In the genomic region with DNA sequence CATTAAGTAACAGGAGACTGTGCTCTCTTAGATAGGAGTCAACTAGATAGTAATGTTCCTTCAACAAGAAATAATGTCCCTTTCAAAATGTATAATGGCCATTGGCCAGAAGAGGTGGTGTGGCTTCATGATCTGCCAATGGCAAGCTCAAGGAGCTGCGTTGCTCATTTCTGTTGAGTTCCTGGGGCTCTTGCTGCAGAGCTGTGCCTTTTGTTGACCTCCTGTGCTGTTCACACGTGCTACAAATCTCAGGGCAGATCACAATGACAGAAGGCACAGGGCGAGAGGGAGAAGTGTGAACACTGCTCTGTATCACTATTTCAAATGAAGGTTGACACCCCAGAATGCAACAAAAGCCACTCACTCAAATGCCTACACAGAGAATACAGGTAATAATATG, we compare ENCODE assay signal across 21 cellular contexts.
"Had no signal": no experiment of that assay in that cellular context is flagged by ENCODE, and none has a peak within 500 bp of the region (broad histone marks: within the 10 kb centered on the region; RNA-seq: fewer than 3 reads in every experiment).

No MANE protein-coding gene starts in this region.

- H3K27ac ChIP-seq: breast epithelium, colonic mucosa, dorsolateral prefrontal cortex, esophagus muscularis mucosa, left ventricle myocardium inferior, prostate gland, right atrium auricular region had no signal

- H3K4me3 ChIP-seq: breast epithelium, colonic mucosa, dorsolateral prefrontal cortex, esophagus muscularis mucosa, left ventricle myocardium inferior, prostate gland, right atrium auricular region had no signal

- H3K4me3 Mint-ChIP-seq: activated naive CD8-positive, alpha-beta T cell treated with anti-CD3 and anti-CD28 coated beads for 36 hours; activated T-cell treated with anti-CD3 and anti-CD28 coated beads, Interleukin-2, amount 50 U/mL, for 4 hours; central memory CD8-positive, alpha-beta T cell; effector memory CD8-positive, alpha-beta T cell; mesothelial cell of epicardium; natural killer cell; T-helper 2 cell treated with Interferon-gamma antibody and Interleukin-4, amounts not matched to agents 5 μg/mL and 100 μg/mL, for 36 hours had no signal

- H3K9me3 Mint-ChIP-seq: activated naive CD8-positive, alpha-beta T cell treated with anti-CD3 and anti-CD28 coated beads for 36 hours; activated T-cell treated with anti-CD3 and anti-CD28 coated beads, Interleukin-2, amount 50 U/mL, for 4 hours; activated T-helper 2 cell treated with anti-CD3 and anti-CD28 coated beads, Interferon-gamma antibody, Interleukin-2, Interleukin-4, amounts not matched to agents 10 μg/mL and 5 μg/mL and 100 μg/mL, durations not matched to agents 14 hours and 24 hours and 36 hours; central memory CD8-positive, alpha-beta T cell; effector memory CD8-positive, alpha-beta T cell; mesothelial cell of epicardium; natural killer cell; T-helper 2 cell treated with Interferon-gamma antibody and Interleukin-4, amounts not matched to agents 5 μg/mL and 100 μg/mL, for 36 hours had no signal

- H3K4me1 ChIP-seq: breast epithelium, colonic mucosa, esophagus muscularis mucosa, left ventricle myocardium inferior, prostate gland, right atrium auricular region had no signal

- H3K27me3 ChIP-seq: breast epithelium, colonic mucosa, right atrium auricular region had no signal

- H3K36me3 ChIP-seq: breast epithelium, colonic mucosa, esophagus muscularis mucosa, left ventricle myocardium inferior, prostate gland, right atrium auricular region had no signal

- H3K27ac Mint-ChIP-seq: activated naive CD8-positive, alpha-beta T cell treated with anti-CD3 and anti-CD28 coated beads for 36 hours; activated T-helper 2 cell treated with anti-CD3 and anti-CD28 coated beads, Interferon-gamma antibody, Interleukin-2, Interleukin-4, amounts not matched to agents 10 μg/mL and 5 μg/mL and 100 μg/mL, durations not matched to agents 14 hours and 24 hours and 36 hours; effector memory CD8-positive, alpha-beta T cell; mesothelial cell of epicardium; natural killer cell; T-helper 2 cell treated with Interferon-gamma antibody and Interleukin-4, amounts not matched to agents 5 μg/mL and 100 μg/mL, for 36 hours had no signal

- H3K4me1 Mint-ChIP-seq: activated naive CD8-positive, alpha-beta T cell treated with anti-CD3 and anti-CD28 coated beads for 36 hours; central memory CD8-positive, alpha-beta T cell; mesothelial cell of epicardium; natural killer cell had no signal

- H3K36me3 Mint-ChIP-seq: activated naive CD8-positive, alpha-beta T cell treated with anti-CD3 and anti-CD28 coated beads for 36 hours; mesothelial cell of epicardium; natural killer cell had no signal

- H3K9me3 ChIP-seq: breast epithelium, colonic mucosa, esophagus muscularis mucosa, left ventricle myocardium inferior, prostate gland, right atrium auricular region had no signal

- DNase-seq: activated CD8-positive, alpha-beta memory T cell treated with anti-CD3 and anti-CD28 coated beads for 24 hours; activated CD8-positive, alpha-beta memory T cell treated with anti-CD3 and anti-CD28 coated beads, Interleukin-2, amount 50 U/mL, for 4 hours; activated naive CD4-positive, alpha-beta T cell; activated naive CD8-positive, alpha-beta T cell treated with anti-CD3 and anti-CD28 coated beads for 36 hours; activated T-cell treated with anti-CD3 and anti-CD28 coated beads, Interleukin-2, amount 50 U/mL, for 4 hours; colonic mucosa; dorsolateral prefrontal cortex; effector memory CD8-positive, alpha-beta T cell; hippocampal formation; left ventricle myocardium inferior; natural killer cell; stimulated activated CD4-positive, alpha-beta T cell treated with anti-CD3 and anti-CD28 coated beads, Interleukin-4, amount 100 ng/mL, for 4 hours; stimulated activated naive CD8-positive, alpha-beta T cell treated with anti-CD3 and anti-CD28 coated beads, Interleukin-15, Interleukin-2, amounts not matched to agents 100 U/mL and 50 U/mL, for 24 hours had no signal
